ENCODE assay signal across 8 cellular contexts in genomic region chr1:154559496-154559950, GRCh38. TPM values are rescaled to one million over a fixed set of nuclear protein-coding genes. Genes with fewer than 3 reads are reported as not detected.
DNase-seq lines count a peak whose midpoint lies in the region; ATAC-seq and TF ChIP-seq lines count a peak whose summit lies in the region.

No MANE protein-coding gene starts in this region.

- peak overlapping the region; percentile 88 for H3K4me3 Mint-ChIP-seq in activated T-helper 2 cell treated with anti-CD3 and anti-CD28 coated beads, Interferon-gamma antibody, Interleukin-2, Interleukin-4, amounts not matched to agents 10 μg/mL and 5 μg/mL and 100 μg/mL, durations not matched to agents 14 hours and 24 hours and 36 hours (ENCODE audit: low read depth)
- peak overlapping the region; percentile 80 for H3K4me3 Mint-ChIP-seq in natural killer cell treated with Interleukin-12 subunit alpha and Interleukin-12 subunit beta and Interleukin-15 and Interleukin-18, amount 100 ng/mL, for 72 hours

- intact Hi-C loops in activated T-helper 2 cell treated with anti-CD3 and anti-CD28 coated beads, Interferon-gamma antibody, Interleukin-2, Interleukin-4, amounts not matched to agents 10 μg/mL and 5 μg/mL and 100 μg/mL, durations not matched to agents 14 hours and 24 hours and 36 hours (cut with micrococcal nuclease): loop anchor here (1.0 to 5.0 kb wide), 10 partner anchors 49 to 503 kb away; partner anchors contain the start of genes ADAR, ATP8B2, EFNA4 and PBXIP1

- peak overlapping the region; percentile 76 for H3K27ac Mint-ChIP-seq in activated T-helper 2 cell treated with anti-CD3 and anti-CD28 coated beads, Interferon-gamma antibody, Interleukin-2, Interleukin-4, amounts not matched to agents 10 μg/mL and 5 μg/mL and 100 μg/mL, durations not matched to agents 14 hours and 24 hours and 36 hours
- peak overlapping the region; percentile 91 to 94 for H3K27ac Mint-ChIP-seq in natural killer cell treated with Interleukin-12 subunit alpha and Interleukin-12 subunit beta and Interleukin-15 and Interleukin-18, amount 100 ng/mL, for 72 hours

- H3K27me3 Mint-ChIP-seq in activated T-helper 2 cell treated with anti-CD3 and anti-CD28 coated beads, Interferon-gamma antibody, Interleukin-2, Interleukin-4, amounts not matched to agents 10 μg/mL and 5 μg/mL and 100 μg/mL, durations not matched to agents 14 hours and 24 hours and 36 hours (ENCODE audit: low read depth): no peaks in the 10 kb centered on the region
- H3K27me3 Mint-ChIP-seq in natural killer cell treated with Interleukin-12 subunit alpha and Interleukin-12 subunit beta and Interleukin-15 and Interleukin-18, amount 100 ng/mL, for 72 hours: peaks cover 0 to 2% of the 10 kb centered on the region in 2 donors

- TF ChIP-seq CTCF in LNCAP (IDR thresholded peaks at IDR 0.05) (peak; percentile 97), fibroblast of the aortic adventitia (IDR thresholded peaks at IDR 0.05; ENCODE audit: insufficient read depth, low read length) (peak; percentile 90)

- H3K4me3 ChIP-seq in fibroblast of the aortic adventitia (ENCODE audit: low read depth, low read length): peak overlapping the region; percentile 94

- in situ Hi-C loops in Caki2 (cut with HindIII; ENCODE audit: low pct_unique_long_range_greater_than_20kb, low sequenced_read_pairs): no loop called here

- no peaks in the 10 kb centered on the region for H3K9me3 Mint-ChIP-seq in activated T-helper 2 cell treated with anti-CD3 and anti-CD28 coated beads, Interferon-gamma antibody, Interleukin-2, Interleukin-4, amounts not matched to agents 10 μg/mL and 5 μg/mL and 100 μg/mL, durations not matched to agents 14 hours and 24 hours and 36 hours
- no peaks in the 10 kb centered on the region for H3K9me3 Mint-ChIP-seq in natural killer cell treated with Interleukin-12 subunit alpha and Interleukin-12 subunit beta and Interleukin-15 and Interleukin-18, amount 100 ng/mL, for 72 hours

- ATAC-seq in GM21576 (IDR thresholded peaks at IDR 0.05; ENCODE audit: unreplicated experiment): peak; percentile 36
- ATAC-seq in natural killer cell treated with Interleukin-12 subunit alpha and Interleukin-12 subunit beta and Interleukin-15 and Interleukin-18, amount 100 ng/mL, for 72 hours: peak; percentile 56 to 67

- peaks cover 29% of the 10 kb centered on the region for H3K36me3 Mint-ChIP-seq in activated T-helper 2 cell treated with anti-CD3 and anti-CD28 coated beads, Interferon-gamma antibody, Interleukin-2, Interleukin-4, amounts not matched to agents 10 μg/mL and 5 μg/mL and 100 μg/mL, durations not matched to agents 14 hours and 24 hours and 36 hours (ENCODE audit: low read depth)
- peaks cover 16% of the 10 kb centered on the region for H3K36me3 Mint-ChIP-seq in natural killer cell treated with Interleukin-12 subunit alpha and Interleukin-12 subunit beta and Interleukin-15 and Interleukin-18, amount 100 ng/mL, for 72 hours

- peak; percentile 81 for DNase-seq in Caki2 (ENCODE audit: low read depth)
- DNase-seq in RPMI8226: peak; percentile 94
- DNase-seq in activated T-helper 2 cell treated with anti-CD3 and anti-CD28 coated beads, Interferon-gamma antibody, Interleukin-2, Interleukin-4, amounts not matched to agents 10 μg/mL and 5 μg/mL and 100 μg/mL, durations not matched to agents 14 hours and 24 hours and 36 hours (ENCODE audit: low spot score): peak; percentile 78
- DNase-seq in fibroblast of the aortic adventitia (ENCODE audit: low read depth): peak; percentile 96
- peak; percentile 85 for DNase-seq in natural killer cell treated with Interleukin-12 subunit alpha and Interleukin-12 subunit beta and Interleukin-15 and Interleukin-18, amount 100 ng/mL, for 72 hours (ENCODE audit: low spot score)
- peak; percentile 78 for DNase-seq in stimulated activated naive CD4-positive, alpha-beta T cell treated with Interleukin-2 at 50 U/mL for 16 hours (lab: John Stamatoyannopoulos, UW)

- peaks cover 22% of the 10 kb centered on the region for H3K4me1 Mint-ChIP-seq in activated T-helper 2 cell treated with anti-CD3 and anti-CD28 coated beads, Interferon-gamma antibody, Interleukin-2, Interleukin-4, amounts not matched to agents 10 μg/mL and 5 μg/mL and 100 μg/mL, durations not matched to agents 14 hours and 24 hours and 36 hours (ENCODE audit: low read depth)
- H3K4me1 Mint-ChIP-seq in natural killer cell treated with Interleukin-12 subunit alpha and Interleukin-12 subunit beta and Interleukin-15 and Interleukin-18, amount 100 ng/mL, for 72 hours (ENCODE audit: low read depth in 2 of 2): peaks cover 32 to 36% of the 10 kb centered on the region in 2 donors

RNA-seq across cellular contexts. Expression of gene UBE2Q1, which starts 1.1 kb away (rescaled TPM):
- total RNA-seq in Caki2 (2014; rRNA removed; shearing (Covaris generic); ENCODE audit: low replicate concordance): 36.7 and 53.7 TPM in 2 replicates
- total RNA-seq in activated T-helper 2 cell treated with anti-CD3 and anti-CD28 coated beads, Interferon-gamma antibody, Interleukin-2, Interleukin-4, amounts not matched to agents 10 μg/mL and 5 μg/mL and 100 μg/mL, durations not matched to agents 14 hours and 24 hours and 36 hours: 96.5 and 101 TPM in 2 replicates
- total RNA-seq in fibroblast of the aortic adventitia (ENCODE audit: low replicate concordance): 18.6 and 26.1 TPM in 2 replicates
- total RNA-seq in natural killer cell treated with Interleukin-12 subunit alpha and Interleukin-12 subunit beta and Interleukin-15 and Interleukin-18, amount 100 ng/mL, for 72 hours: 100 to 1,000 TPM in 1 of 2 donors, 10 to 100 TPM in 1; 95.2 to 123 TPM

RNA-seq across cellular contexts. Expression of gene CHRNB2, which starts 8.1 kb away (rescaled TPM):
- 0.03 TPM in 1 of 2 replicates, not detected in the other for total RNA-seq in Caki2 (2014; rRNA removed; shearing (Covaris generic); ENCODE audit: low replicate concordance)
- not detected in 2 replicates for total RNA-seq in activated T-helper 2 cell treated with anti-CD3 and anti-CD28 coated beads, Interferon-gamma antibody, Interleukin-2, Interleukin-4, amounts not matched to agents 10 μg/mL and 5 μg/mL and 100 μg/mL, durations not matched to agents 14 hours and 24 hours and 36 hours
- under 0.01 TPM in 1 of 2 replicates, not detected in the other for total RNA-seq in fibroblast of the aortic adventitia (ENCODE audit: low replicate concordance)
- total RNA-seq in natural killer cell treated with Interleukin-12 subunit alpha and Interleukin-12 subunit beta and Interleukin-15 and Interleukin-18, amount 100 ng/mL, for 72 hours: not detected

RNA-seq across cellular contexts. Expression of gene ADAR, which starts 48.5 kb away (rescaled TPM):
- 49.9 and 55.3 TPM in 2 replicates for total RNA-seq in Caki2 (2014; rRNA removed; shearing (Covaris generic); ENCODE audit: low replicate concordance)
- total RNA-seq in activated T-helper 2 cell treated with anti-CD3 and anti-CD28 coated beads, Interferon-gamma antibody, Interleukin-2, Interleukin-4, amounts not matched to agents 10 μg/mL and 5 μg/mL and 100 μg/mL, durations not matched to agents 14 hours and 24 hours and 36 hours: 267 and 282 TPM in 2 replicates
- 114 and 115 TPM in 2 replicates for total RNA-seq in fibroblast of the aortic adventitia (ENCODE audit: low replicate concordance)
- 100 to 1,000 TPM; 232 to 257 TPM for total RNA-seq in natural killer cell treated with Interleukin-12 subunit alpha and Interleukin-12 subunit beta and Interleukin-15 and Interleukin-18, amount 100 ng/mL, for 72 hours

RNA-seq across cellular contexts. Expression of gene SHE, which starts 57.3 kb away (rescaled TPM):
- not detected in 2 replicates for total RNA-seq in Caki2 (2014; rRNA removed; shearing (Covaris generic); ENCODE audit: low replicate concordance)
- 0.05 TPM in 1 of 2 replicates, not detected in the other for total RNA-seq in activated T-helper 2 cell treated with anti-CD3 and anti-CD28 coated beads, Interferon-gamma antibody, Interleukin-2, Interleukin-4, amounts not matched to agents 10 μg/mL and 5 μg/mL and 100 μg/mL, durations not matched to agents 14 hours and 24 hours and 36 hours
- 0.09 and 0.49 TPM in 2 replicates for total RNA-seq in fibroblast of the aortic adventitia (ENCODE audit: low replicate concordance)
- total RNA-seq in natural killer cell treated with Interleukin-12 subunit alpha and Interleukin-12 subunit beta and Interleukin-15 and Interleukin-18, amount 100 ng/mL, for 72 hours: under 1 TPM in 1 of 2 donors, not detected in 1; 0.19 TPM

RNA-seq across cellular contexts. Expression of gene TDRD10, which starts 57.5 kb away (rescaled TPM):
- not detected in 2 replicates for total RNA-seq in Caki2 (2014; rRNA removed; shearing (Covaris generic); ENCODE audit: low replicate concordance)
- not detected in 2 replicates for total RNA-seq in activated T-helper 2 cell treated with anti-CD3 and anti-CD28 coated beads, Interferon-gamma antibody, Interleukin-2, Interleukin-4, amounts not matched to agents 10 μg/mL and 5 μg/mL and 100 μg/mL, durations not matched to agents 14 hours and 24 hours and 36 hours
- not detected in 2 replicates for total RNA-seq in fibroblast of the aortic adventitia (ENCODE audit: low replicate concordance)
- total RNA-seq in natural killer cell treated with Interleukin-12 subunit alpha and Interleukin-12 subunit beta and Interleukin-15 and Interleukin-18, amount 100 ng/mL, for 72 hours: not detected

Comparison
In these comparisons a context has a peak if more than half of its experiments do, and no peak if none do; other contexts are left out.
1. Peak in every context shown above with its lines: DNase-seq, ATAC-seq and H3K4me3 ChIP-seq.